Comparison of ENCODE assay signal across 8 cellular contexts in the genomic region with DNA sequence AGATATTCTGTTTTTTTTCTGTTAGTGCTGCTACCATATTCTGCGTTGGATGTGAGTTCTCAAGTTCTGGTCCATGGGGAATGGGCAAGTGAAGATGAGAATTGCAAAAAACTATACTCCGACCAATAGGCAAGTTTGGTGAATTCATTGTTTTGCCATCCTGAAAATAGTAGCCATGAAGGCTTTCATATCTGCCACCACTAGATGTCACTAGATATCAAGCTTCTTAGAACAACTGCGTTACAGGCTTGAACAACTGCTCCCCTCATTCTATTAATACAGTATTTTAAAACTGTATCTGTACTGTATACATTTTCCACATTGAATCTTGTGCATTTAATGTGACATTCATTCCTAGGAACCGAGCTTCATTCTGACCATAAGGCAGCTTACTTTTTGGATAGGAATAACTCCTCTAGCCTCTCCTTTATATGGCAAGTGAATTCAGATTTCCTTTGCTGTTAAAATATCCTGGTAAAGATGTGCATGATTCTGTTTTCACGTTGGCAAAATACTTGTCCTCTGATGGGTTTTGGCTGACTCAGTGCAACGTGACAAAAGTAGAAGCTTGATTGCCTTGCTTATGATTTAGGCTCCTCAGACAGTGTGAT.
DNase-seq lines count a peak whose midpoint lies in the region; ATAC-seq and TF ChIP-seq lines count a peak whose summit lies in the region.

No MANE protein-coding gene starts in this region.

- no peak overlapping the region for H3K4me2 ChIP-seq in SU-DHL-6 (ENCODE audit: low read depth, low read length, poor library complexity, severe bottlenecking)
- no peak overlapping the region for H3K4me2 ChIP-seq in fibroblast of lung (ENCODE audit: extremely low read depth, insufficient read depth, low read length)

- CTCF ChIA-PET in activated CD4-positive, alpha-beta T cell treated with anti-CD3 and anti-CD28 coated beads, Interleukin-2, amount 10 ng/mL, durations not matched to agents 7 days and 5 days (lab: Charles Lee), result interaction anchor here (0.6 to 1.4 kb wide), 9 partner anchors 19 to 914 kb away, joined by 3 to 4 read pairs (median 3); no protein-coding TSS in a partner anchor
- CTCF ChIA-PET in HEK293T (lab: Yijun Ruan, JAX), result interaction anchor here (0.7 to 2.2 kb wide), 4 partner anchors 129 to 462 kb away, joined by 3 to 9 read pairs (median 4); no protein-coding TSS in a partner anchor

- peak; percentile 40 for DNase-seq in activated CD4-positive, alpha-beta T cell treated with anti-CD3 and anti-CD28 coated beads, Interleukin-2, amount 10 ng/mL, durations not matched to agents 7 days and 5 days
- DNase-seq in activated CD4-positive, alpha-beta T cell treated with anti-CD3 and anti-CD28 coated beads, Interleukin-2, amount 50 U/mL, for 1 hour, result no peak
- DNase-seq in HEK293T (ENCODE audit: extremely low spot score) (peak; percentile 67), NCI-H1417 treated with DMSO at 0.1 percent for 48 hours (lab: John Stamatoyannopoulos, UW) (peak; percentile 10), fibroblast of lung (ENCODE audit: low read depth in 2 of 2) (peak; percentile 55 to 80), neural crest cell (ENCODE audit: low read depth, low spot score) (no peak)

- POLR2A ChIA-PET in activated CD4-positive, alpha-beta T cell treated with anti-CD3 and anti-CD28 coated beads, Interleukin-2, amount 10 ng/mL, durations not matched to agents 7 days and 5 days (lab: Charles Lee), result no interaction called here
- POLR2A ChIA-PET in HEK293T (lab: Yijun Ruan, JAX), result no interaction called here

- no peaks in the 10 kb centered on the region for H3K4me1 ChIP-seq in fibroblast of lung (ENCODE audit: control insufficient read depth, extremely low read depth, insufficient read depth, low read length)

- H3K79me2 ChIP-seq in SU-DHL-6 (ENCODE audit: insufficient read depth, low read length), result no peaks in the 10 kb centered on the region
- H3K79me2 ChIP-seq in fibroblast of lung (ENCODE audit: control insufficient read depth, insufficient read depth, low read length), result no peaks in the 10 kb centered on the region

- H4K20me1 ChIP-seq in SU-DHL-6 (ENCODE audit: low read depth, low read length), result no peaks in the 10 kb centered on the region
- no peaks in the 10 kb centered on the region for H4K20me1 ChIP-seq in fibroblast of lung (ENCODE audit: control insufficient read depth, extremely low read depth, insufficient read depth, low read length)

- H3K27me3 ChIP-seq in SU-DHL-6 (ENCODE audit: low read length), result no peaks in the 10 kb centered on the region
- no peaks in the 10 kb centered on the region for H3K27me3 ChIP-seq in fibroblast of lung (ENCODE audit: control insufficient read depth, insufficient read depth, low read length)

- H3K27me3 Mint-ChIP-seq in activated CD4-positive, alpha-beta T cell treated with anti-CD3 and anti-CD28 coated beads, Interleukin-2, amount 10 ng/mL, durations not matched to agents 7 days and 5 days, result peaks cover 19% of the 10 kb centered on the region
- peaks cover 4% of the 10 kb centered on the region for H3K27me3 Mint-ChIP-seq in neural crest cell (ENCODE audit: low read depth)

- H3K9me3 ChIP-seq in SU-DHL-6 (ENCODE audit: insufficient read depth, low read length) (no peaks in the 10 kb centered on the region), fibroblast of lung (ENCODE audit: control insufficient read depth, insufficient read depth, low read depth, low read length) (no peaks in the 10 kb centered on the region)

- TF ChIP-seq CTCF in SU-DHL-6 (IDR thresholded peaks at IDR 0.05; ENCODE audit: insufficient read depth, low read length, poor library complexity, severe bottlenecking) (peak; percentile 66), fibroblast of lung (conservative IDR thresholded peaks at IDR 0.05 in 1 of 2, IDR thresholded peaks at IDR 0.05 in 1 of 2; ENCODE audit: low read depth in 1 of 2, low read length in 2 of 2) (peak; percentile 90 to 91), neural crest cell (conservative IDR thresholded peaks at IDR 0.05) (peak; percentile 96)

- H3K4me3 ChIP-seq in SU-DHL-6 (ENCODE audit: insufficient read depth, low read length, poor library complexity, severe bottlenecking) (no peak overlapping the region), fibroblast of lung (replicated peaks in 1 of 4; ENCODE audit: control extremely low read depth in 1 of 4, insufficient read depth in 1 of 4, low read depth in 3 of 4, low read length in 4 of 4) (no peak overlapping the region)

- TF ChIP-seq POLR2A in GM18505 (IDR thresholded peaks at IDR 0.05; ENCODE audit: borderline replicate concordance, extremely low read depth, insufficient read depth, insufficient read length), result no peak

- no peaks in the 10 kb centered on the region for H3K9me2 ChIP-seq in SU-DHL-6 (replicated peaks; ENCODE audit: insufficient read depth, low read length)

- no peaks in the 10 kb centered on the region for H3K9me3 Mint-ChIP-seq in activated CD4-positive, alpha-beta T cell treated with anti-CD3 and anti-CD28 coated beads, Interleukin-2, amount 10 ng/mL, durations not matched to agents 7 days and 5 days
- H3K9me3 Mint-ChIP-seq in neural crest cell, result peaks cover 4% of the 10 kb centered on the region

- no peaks in the 10 kb centered on the region for H3K36me3 Mint-ChIP-seq in activated CD4-positive, alpha-beta T cell treated with anti-CD3 and anti-CD28 coated beads, Interleukin-2, amount 10 ng/mL, durations not matched to agents 7 days and 5 days (ENCODE audit: low read depth)
- no peaks in the 10 kb centered on the region for H3K36me3 Mint-ChIP-seq in neural crest cell (ENCODE audit: low read depth)

- H3K27ac ChIP-seq in SU-DHL-6 (ENCODE audit: low read depth, low read length), result no peak overlapping the region
- H3K27ac ChIP-seq in fibroblast of lung (ENCODE audit: insufficient read depth, low read length), result no peak overlapping the region

- H3K4me3 Mint-ChIP-seq in activated CD4-positive, alpha-beta T cell treated with anti-CD3 and anti-CD28 coated beads, Interleukin-2, amount 10 ng/mL, durations not matched to agents 7 days and 5 days, result no peak overlapping the region
- no peak overlapping the region for H3K4me3 Mint-ChIP-seq in neural crest cell

- ATAC-seq in GM18505 (IDR thresholded peaks at IDR 0.05; ENCODE audit: unreplicated experiment), result no peak

- H3F3A ChIP-seq in SU-DHL-6 (ENCODE audit: insufficient read depth), result peaks cover 6% of the 10 kb centered on the region; the same call in 1 of the 2 replicates

- H3K36me3 ChIP-seq in SU-DHL-6 (ENCODE audit: low read length) (no peaks in the 10 kb centered on the region), fibroblast of lung (ENCODE audit: control insufficient read depth, insufficient read depth, low read length) (no peaks in the 10 kb centered on the region)

- H3K9ac ChIP-seq in SU-DHL-6 (ENCODE audit: low read length) (no peak overlapping the region), fibroblast of lung (ENCODE audit: insufficient read depth, low read length) (no peak overlapping the region)

- H3K27ac Mint-ChIP-seq in activated CD4-positive, alpha-beta T cell treated with anti-CD3 and anti-CD28 coated beads, Interleukin-2, amount 10 ng/mL, durations not matched to agents 7 days and 5 days, result no peak overlapping the region
- no peak overlapping the region for H3K27ac Mint-ChIP-seq in neural crest cell (ENCODE audit: unreplicated experiment)

- H2AFZ ChIP-seq in SU-DHL-6 (ENCODE audit: low read depth, low read length, severe bottlenecking) (peak overlapping the region; percentile 3), fibroblast of lung (ENCODE audit: low read length) (no peak overlapping the region)

- H3K4me1 Mint-ChIP-seq in activated CD4-positive, alpha-beta T cell treated with anti-CD3 and anti-CD28 coated beads, Interleukin-2, amount 10 ng/mL, durations not matched to agents 7 days and 5 days, result peaks cover 7% of the 10 kb centered on the region
- peaks cover 16% of the 10 kb centered on the region for H3K4me1 Mint-ChIP-seq in neural crest cell

TF ChIP-seq in HEK293T, 16 proteins besides CTCF, POLR2A, EP300 and RAD21:
- TF ChIP-seq CTBP1 (IDR thresholded peaks at IDR 0.05; ENCODE audit: borderline replicate concordance) (no peak), FOXK2 (IDR thresholded peaks at IDR 0.05) (no peak), LEF1 (IDR thresholded peaks at IDR 0.05; ENCODE audit: borderline replicate concordance) (no peak), HDGF (IDR thresholded peaks at IDR 0.05; ENCODE audit: borderline replicate concordance) (no peak), NFRKB (IDR thresholded peaks at IDR 0.05) (no peak), ELF4 (IDR thresholded peaks at IDR 0.05) (no peak)
TF ChIP-seq in HEK293T: peak in this region for 0.

Comparison
In these comparisons a context has a peak if more than half of its experiments do, and no peak if none do; other contexts are left out.
1. DNase-seq: peak in activated CD4-positive, alpha-beta T cell treated with anti-CD3 and anti-CD28 coated beads, Interleukin-2, amount 10 ng/mL, durations not matched to agents 7 days and 5 days (single experiment), HEK293T (single experiment), NCI-H1417 treated with DMSO at 0.1 percent for 48 hours (single experiment) and fibroblast of lung (2 of 2); none in activated CD4-positive, alpha-beta T cell treated with anti-CD3 and anti-CD28 coated beads, Interleukin-2, amount 50 U/mL, for 1 hour (single experiment) and neural crest cell (single experiment).
2. Peak in every context shown above with its lines, with median percentiles within 50 percentile points of each other: CTCF ChIP-seq.